ENCODE assay signal across 8 cellular contexts in the genomic region with DNA sequence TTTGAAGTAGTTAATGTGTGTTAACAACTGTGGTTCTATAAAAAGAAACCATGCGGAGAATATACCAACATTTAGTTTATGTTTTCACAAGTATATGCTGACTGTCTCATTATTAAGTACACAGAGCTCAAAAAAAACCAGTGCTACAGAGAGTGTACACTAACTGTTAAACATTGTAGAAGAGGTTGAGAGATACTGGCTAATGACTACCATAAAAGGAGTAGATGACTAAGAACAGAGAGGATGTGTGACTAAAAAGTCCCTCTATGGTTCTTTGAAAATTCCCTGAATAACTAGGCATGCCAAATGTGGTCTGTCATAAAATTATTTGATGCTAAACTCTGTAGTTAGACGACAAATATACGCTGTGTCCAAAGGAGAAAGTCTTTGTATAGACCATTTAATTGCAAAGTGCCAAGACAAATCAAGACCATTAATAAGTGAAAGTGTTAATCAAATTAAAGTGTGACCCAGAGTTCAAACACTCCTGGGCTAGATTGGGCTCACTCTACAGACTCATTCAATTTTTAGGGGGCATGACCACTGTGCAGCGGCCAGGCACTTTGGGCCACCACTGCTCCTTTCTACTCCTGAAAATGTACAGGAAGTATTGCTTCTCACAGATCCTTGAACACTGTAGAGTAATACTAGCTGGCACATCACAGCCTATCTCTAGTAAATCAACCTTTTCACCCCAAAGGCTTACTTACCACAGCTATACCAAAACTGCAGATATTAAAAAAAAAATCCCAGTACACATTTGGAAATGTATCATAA. TPM values are rescaled to one million over a fixed set of nuclear protein-coding genes. Genes with fewer than 3 reads are reported as not detected.
A peak's percentile ranks its signal among the peaks of the same experiment; 100 is the strongest.
DNase-seq lines count a peak whose midpoint lies in the region; ATAC-seq and TF ChIP-seq lines count a peak whose summit lies in the region.

No MANE protein-coding gene starts in this region.

- no peaks in the 10 kb centered on the region for H3K36me3 ChIP-seq in skeletal muscle satellite cell (ENCODE audit: insufficient read depth, low read length)

- peak overlapping the region; percentile 78 for H3K4me2 ChIP-seq in skeletal muscle satellite cell (ENCODE audit: low read length)

- H3K4me3 ChIP-seq in astrocyte of the spinal cord (ENCODE audit: low read depth, low read length) (no peak overlapping the region), skeletal muscle satellite cell (ENCODE audit: low read length) (peak overlapping the region; percentile 51)

- POLR2A ChIA-PET in HEK293T (lab: Yijun Ruan, JAX), result no interaction called here

- in situ Hi-C loops in Caki2 (cut with HindIII; ENCODE audit: low pct_unique_long_range_greater_than_20kb, low sequenced_read_pairs) (no loop called here), astrocyte of the spinal cord (cut with HindIII; ENCODE audit: low sequenced_read_pairs) (no loop called here)

- H3K9ac ChIP-seq in skeletal muscle satellite cell (ENCODE audit: low read depth, low read length), result peak overlapping the region; percentile 65

- intact Hi-C loops in head of caudate nucleus (cut with DNase I), result no loop called here

- DNase-seq in Caki2 (ENCODE audit: low read depth), result peak; percentile 81
- peak; percentile 90 for DNase-seq in astrocyte of the spinal cord (ENCODE audit: low read depth, low spot score)
- no peak for DNase-seq in head of caudate nucleus
- no peak for DNase-seq in NCI-H1048 (lab: John Stamatoyannopoulos, UW)
- DNase-seq in HEK293T (ENCODE audit: extremely low spot score), result no peak

- TF ChIP-seq CTCF in astrocyte of the spinal cord (IDR thresholded peaks at IDR 0.05; ENCODE audit: low read depth, low read length), result no peak

- peak; percentile 81 for ATAC-seq in GM19455 (IDR thresholded peaks at IDR 0.05; ENCODE audit: unreplicated experiment)
- peak; percentile 87 for ATAC-seq in HG03442 (IDR thresholded peaks at IDR 0.05; ENCODE audit: unreplicated experiment)

- no peaks in the 10 kb centered on the region for H3K9me3 ChIP-seq in skeletal muscle satellite cell (replicated peaks; ENCODE audit: low read length)

- H3K27me3 ChIP-seq in skeletal muscle satellite cell (ENCODE audit: control insufficient read depth, insufficient read depth, low read length), result no peaks in the 10 kb centered on the region

- CTCF ChIA-PET in HEK293T (lab: Yijun Ruan, JAX), result no interaction called here

- H3K4me1 ChIP-seq in skeletal muscle satellite cell (ENCODE audit: control insufficient read depth, insufficient read depth, low read length), result peaks cover 53% of the 10 kb centered on the region

TF ChIP-seq in HEK293T, 16 proteins besides CTCF, POLR2A, EP300 and RAD21:
- TF ChIP-seq NFRKB (IDR thresholded peaks at IDR 0.05) (no peak), FOXA1 (IDR thresholded peaks at IDR 0.05) (no peak), ARNT (IDR thresholded peaks at IDR 0.05) (no peak), LEF1 (IDR thresholded peaks at IDR 0.05; ENCODE audit: borderline replicate concordance) (no peak)

RNA-seq across cellular contexts. Expression of gene SERTAD2, which starts 45.1 kb away (rescaled TPM):
- total RNA-seq in Caki2 (2014; rRNA removed; shearing (Covaris generic); ENCODE audit: low replicate concordance), result 3.4 and 3.5 TPM in 2 replicates
- total RNA-seq in skeletal muscle satellite cell (2012; rRNA removed), result 10.6 and 15.5 TPM in 2 replicates

Comparison
In these comparisons a context has a peak if more than half of its experiments do, and no peak if none do; other contexts are left out.
1. DNase-seq: peak in Caki2 (single experiment) and astrocyte of the spinal cord (single experiment); none in head of caudate nucleus (0 of 42), NCI-H1048 (single experiment) and HEK293T (single experiment).